Comparison of ENCODE assay signal across 18 cellular contexts in the genomic region with DNA sequence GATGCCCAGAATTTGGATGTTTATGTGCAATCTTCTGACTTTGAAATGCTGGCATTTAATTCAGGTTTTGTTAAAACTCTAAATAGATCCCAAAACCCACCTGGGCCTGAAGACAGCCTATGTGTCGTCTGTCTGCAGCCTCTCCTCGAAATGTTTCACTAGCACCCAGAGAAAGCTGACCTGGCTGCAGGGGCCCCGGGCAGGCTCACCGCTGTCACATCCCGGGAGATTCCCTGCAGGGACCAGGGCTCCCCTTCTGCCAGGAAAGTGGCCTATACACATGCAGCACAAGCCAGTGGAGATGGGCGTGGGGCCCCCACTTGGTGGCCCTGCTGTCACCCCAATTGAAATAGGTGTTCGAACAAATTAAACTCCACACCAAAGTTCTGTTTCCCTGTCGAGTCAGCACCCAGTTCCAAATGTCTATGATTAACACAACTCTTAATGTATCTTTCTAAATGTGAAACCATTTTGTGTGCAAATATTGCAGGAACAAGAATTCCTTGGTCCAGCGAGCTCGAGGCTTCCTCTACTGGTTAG.
DNase-seq lines count a peak whose midpoint lies in the region; ATAC-seq lines count a peak whose summit lies in the region.
"Had no signal": no experiment of that assay in that cellular context is flagged by ENCODE, and none has a peak within 500 bp of the region (broad histone marks: within the 10 kb centered on the region; RNA-seq: fewer than 3 reads in every experiment).

No MANE protein-coding gene starts in this region.

- no peak overlapping the region for H3K27ac ChIP-seq in BLaER1
- H3K27ac ChIP-seq: C4-2B had no signal

- peak overlapping the region; percentile 78; the same call in 1 of the 2 replicates for H3K4me2 ChIP-seq in BLaER1
- H3K4me2 ChIP-seq: GM23338 had no signal

- no peaks in the 10 kb centered on the region for H3K9me3 Mint-ChIP-seq in activated CD8-positive, alpha-beta memory T cell treated with anti-CD3 and anti-CD28 coated beads, Interleukin-2, amount 10 ng/mL, durations not matched to agents 7 days and 5 days (ENCODE audit: low read depth)
- H3K9me3 Mint-ChIP-seq: CD4-positive, alpha-beta T cell had no signal

- peaks cover 10% of the 10 kb centered on the region for H3K4me1 Mint-ChIP-seq in activated CD8-positive, alpha-beta memory T cell treated with anti-CD3 and anti-CD28 coated beads, Interleukin-2, amount 10 ng/mL, durations not matched to agents 7 days and 5 days
- H3K4me1 Mint-ChIP-seq: B cell, GM23338 had no signal

- ATAC-seq in HG03139 (IDR thresholded peaks at IDR 0.05; ENCODE audit: unreplicated experiment) = no peak
- ATAC-seq in activated CD8-positive, alpha-beta memory T cell treated with anti-CD3 and anti-CD28 coated beads, Interleukin-2, amount 10 ng/mL, durations not matched to agents 7 days and 5 days = no peak
- ATAC-seq: GM23338, HepG2 had no signal

- no peaks in the 10 kb centered on the region for H3K36me3 ChIP-seq in BLaER1

- H3K27me3 ChIP-seq in BLaER1 = no peaks in the 10 kb centered on the region

- peaks cover 35% of the 10 kb centered on the region for H3K4me1 ChIP-seq in BLaER1

- no peaks in the 10 kb centered on the region for H3K27me3 Mint-ChIP-seq in activated CD8-positive, alpha-beta memory T cell treated with anti-CD3 and anti-CD28 coated beads, Interleukin-2, amount 10 ng/mL, durations not matched to agents 7 days and 5 days
- H3K27me3 Mint-ChIP-seq: IgD-negative memory B cell had no signal

- H3K27ac Mint-ChIP-seq in activated CD8-positive, alpha-beta memory T cell treated with anti-CD3 and anti-CD28 coated beads, Interleukin-2, amount 10 ng/mL, durations not matched to agents 7 days and 5 days = no peak overlapping the region
- H3K27ac Mint-ChIP-seq: B cell; CD4-positive, alpha-beta T cell; GM23338; IgD-negative memory B cell had no signal

- no peak overlapping the region for H3K4me3 Mint-ChIP-seq in activated CD8-positive, alpha-beta memory T cell treated with anti-CD3 and anti-CD28 coated beads, Interleukin-2, amount 10 ng/mL, durations not matched to agents 7 days and 5 days
- H3K4me3 Mint-ChIP-seq: B cell; CD4-positive, alpha-beta T cell; GM23338; IgD-negative memory B cell had no signal

- H3K4me3 ChIP-seq in BLaER1 = no peak overlapping the region
- H3K4me3 ChIP-seq: GM23338 had no signal

- H3K36me3 Mint-ChIP-seq in activated CD8-positive, alpha-beta memory T cell treated with anti-CD3 and anti-CD28 coated beads, Interleukin-2, amount 10 ng/mL, durations not matched to agents 7 days and 5 days = no peaks in the 10 kb centered on the region
- H3K36me3 Mint-ChIP-seq: IgD-negative memory B cell had no signal

- peak; percentile 38 for DNase-seq in islet precursor cell
- peak; percentile 64 for DNase-seq in mesenteric fat pad (ENCODE audit: low spot score)
- DNase-seq in NCI-H345 (lab: John Stamatoyannopoulos, UW) = no peak
- DNase-seq in activated CD8-positive, alpha-beta memory T cell treated with anti-CD3 and anti-CD28 coated beads, Interleukin-2, amount 10 ng/mL, durations not matched to agents 7 days and 5 days = no peak
- no peak for DNase-seq in foreskin melanocyte
- DNase-seq: 8988T; CD4-positive, alpha-beta T cell; DMS153; DMS79; GDM1; HCEC 1CT had no signal

- no peaks in the 10 kb centered on the region for H4K20me1 ChIP-seq in BLaER1

- H3K9me3 ChIP-seq in BLaER1 = peaks cover 3% of the 10 kb centered on the region

- no peak overlapping the region for H3K9ac ChIP-seq in BLaER1

- CTCF ChIA-PET in activated CD8-positive, alpha-beta memory T cell treated with anti-CD3 and anti-CD28 coated beads, Interleukin-2, amount 10 ng/mL, durations not matched to agents 7 days and 5 days (lab: Charles Lee) = interaction anchor here (1.3 kb wide), 1 partner anchor 25 kb away, joined by 4 read pairs; no protein-coding TSS in a partner anchor

Comparison
In these comparisons a context has a peak if more than half of its experiments do, and no peak if none do; other contexts are left out.
1. DNase-seq: peak in islet precursor cell (single experiment) and mesenteric fat pad (single experiment); none in NCI-H345 (single experiment), activated CD8-positive, alpha-beta memory T cell treated with anti-CD3 and anti-CD28 coated beads, Interleukin-2, amount 10 ng/mL, durations not matched to agents 7 days and 5 days (single experiment) and foreskin melanocyte (single experiment).